Comparison of ENCODE assay signal across 1 cellular context in genomic region chr15:71296032-71296686, GRCh38.
TF ChIP-seq lines count a peak whose summit lies in the region.

No MANE protein-coding gene starts in this region.

TF ChIP-seq in SK-N-SH treated with all-trans-retinoic acid at 6 μM for 48 hours, 23 proteins besides CTCF, POLR2A, EP300 and RAD21 (continued from another document):
- no peak for TF ChIP-seq OSR1 (CRISPR knock-in tag; IDR thresholded peaks at IDR 0.05)
